ENCODE assay signal across 9 cellular contexts in genomic region chr5:93586948-93587918, GRCh38. TPM values are rescaled to one million over a fixed set of nuclear protein-coding genes. Genes with fewer than 3 reads are reported as not detected.
DNase-seq lines count a peak whose midpoint lies in the region; ATAC-seq and TF ChIP-seq lines count a peak whose summit lies in the region.
"Had no signal": no experiment of that assay in that cellular context is flagged by ENCODE, and none has a peak within 500 bp of the region (broad histone marks: within the 10 kb centered on the region; RNA-seq: fewer than 3 reads in every experiment).

No MANE protein-coding gene starts in this region.

- peaks cover 53% of the 10 kb centered on the region for H3K4me1 Mint-ChIP-seq in mesothelial cell of epicardium

- H3K4me3 Mint-ChIP-seq in mesothelial cell of epicardium, result peak overlapping the region; percentile 89

- peaks cover 7% of the 10 kb centered on the region for H3K36me3 Mint-ChIP-seq in mesothelial cell of epicardium

- DNase-seq in AG04449 (ENCODE audit: low read depth, low spot score), result no peak
- no peak for DNase-seq in MG63
- no peak for DNase-seq in coronary artery (ENCODE audit: low spot score)
- DNase-seq in mesothelial cell of epicardium (ENCODE audit: low spot score in 2 of 2, unreplicated experiment in 2 of 2), result no peak
- DNase-seq in effector CD4-positive, alpha-beta T cell, result no peak
- no peak for DNase-seq in HuH-7.5 (ENCODE audit: low spot score)
- no peak for DNase-seq in occipital lobe (lab: John Stamatoyannopoulos, UW)
- DNase-seq: NCI-H2029 treated with DMSO at 0.1 percent for 48 hours had no signal

- no peaks in the 10 kb centered on the region for H3K9me3 Mint-ChIP-seq in mesothelial cell of epicardium

- no peaks in the 10 kb centered on the region for H3K9me3 ChIP-seq in MG63

- ATAC-seq in HG03039 (IDR thresholded peaks at IDR 0.05; ENCODE audit: unreplicated experiment), result no peak

- POLR2A ChIA-PET in AG04449 (lab: Yijun Ruan, JAX), result interaction anchor here (0.6 kb wide), 1 partner anchor 16 kb away, joined by 3 read pairs; no protein-coding TSS in a partner anchor

- no peaks in the 10 kb centered on the region for H3K27me3 ChIP-seq in MG63

- no peak overlapping the region for H3K27ac ChIP-seq in coronary artery

- peaks cover 59% of the 10 kb centered on the region for H3K27me3 Mint-ChIP-seq in mesothelial cell of epicardium (ENCODE audit: low read depth)

- TF ChIP-seq CTCF in AG04449 (IDR thresholded peaks at IDR 0.05; ENCODE audit: insufficient read depth, low read length, missing control alignments) (no peak), coronary artery (IDR thresholded peaks at IDR 0.05) (no peak), mesothelial cell of epicardium (IDR thresholded peaks at IDR 0.05; ENCODE audit: unreplicated experiment) (no peak)

- peaks cover 48% of the 10 kb centered on the region for H3K36me3 ChIP-seq in MG63

- H3K4me3 ChIP-seq in AG04449 (ENCODE audit: low read depth, low read length) (0 out of 2 replicates have a peak overlapping the region, but pooled peaks have one; percentile 8), MG63 (peak overlapping the region; percentile 79), coronary artery (peak overlapping the region; percentile 38)

- CTCF ChIA-PET in AG04449 (lab: Yijun Ruan, JAX), result interaction anchor here (0.6 to 2.6 kb wide), 5 partner anchors 16 to 213 kb away, joined by 3 to 18 read pairs (median 4); no protein-coding TSS in a partner anchor

- peak overlapping the region; percentile 15 for H3K27ac Mint-ChIP-seq in mesothelial cell of epicardium

RNA-seq across cellular contexts. Expression of gene NR2F1, which starts 4.2 kb away (rescaled TPM):
- total RNA-seq in MG63 (2014; rRNA removed; shearing (Covaris generic); ENCODE audit: low replicate concordance), result 73.0 and 76.3 TPM in 2 replicates
- 19.7 to 21.4 TPM (median 20.3 TPM) in 3 replicates for total RNA-seq in mesothelial cell of epicardium
- 121 TPM for total RNA-seq in occipital lobe

RNA-seq across cellular contexts. Expression of gene NR2F1-AS1, which starts 6.2 kb away (rescaled TPM):
- total RNA-seq in MG63 (2014; rRNA removed; shearing (Covaris generic); ENCODE audit: low replicate concordance), result 8.1 and 15.1 TPM in 2 replicates
- total RNA-seq in mesothelial cell of epicardium (11.9 to 13.6 TPM (median 13.4 TPM) in 3 replicates), occipital lobe (109 TPM)

Comparison
In these comparisons a context has a peak if more than half of its experiments do, and no peak if none do; other contexts are left out.
1. H3K4me3 ChIP-seq: peak in every context shown above with its lines; median percentile 79 in MG63; 38 in coronary artery; 8 in AG04449.